Comparison of ENCODE assay signal across 11 cellular contexts in the genomic region with DNA sequence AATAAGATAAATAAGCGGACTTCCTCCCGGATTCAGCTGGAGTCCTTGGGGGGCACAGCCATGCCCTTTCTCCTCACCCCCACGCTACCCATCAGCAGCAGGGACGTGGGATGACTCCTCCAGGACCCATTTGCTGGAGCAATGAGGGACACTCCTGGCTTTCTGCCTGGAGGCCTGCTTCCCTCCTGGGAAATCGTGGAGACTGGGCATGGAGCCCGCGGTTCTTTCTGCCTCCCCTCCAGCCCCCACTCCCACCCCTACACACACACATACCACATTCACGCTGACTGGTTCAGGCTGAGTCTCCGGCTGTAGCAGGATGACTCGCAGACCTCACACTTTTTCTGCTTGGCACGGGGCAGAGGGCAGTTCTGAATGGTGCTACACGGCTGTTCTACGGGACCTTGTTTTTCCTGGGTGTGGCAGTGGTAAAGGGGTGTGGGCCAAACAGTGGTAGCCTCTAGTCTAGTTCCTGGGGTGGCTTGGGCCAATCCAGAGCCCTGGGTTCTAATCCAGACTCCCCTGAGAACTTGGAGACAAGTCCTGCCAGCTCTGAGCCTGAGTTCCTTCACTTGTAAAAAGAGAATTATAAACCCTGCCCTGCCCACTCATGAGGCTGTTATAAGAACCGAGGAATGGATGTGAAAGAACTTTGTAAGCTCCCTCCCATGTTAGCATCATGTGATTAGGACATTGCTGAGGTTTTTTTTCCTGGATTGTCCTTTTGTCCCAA.
DNase-seq lines count a peak whose midpoint lies in the region; ATAC-seq and TF ChIP-seq lines count a peak whose summit lies in the region.
"Had no signal": no experiment of that assay in that cellular context is flagged by ENCODE, and none has a peak within 500 bp of the region (broad histone marks: within the 10 kb centered on the region; RNA-seq: fewer than 3 reads in every experiment).

No MANE protein-coding gene starts in this region.

- H3K4me1 ChIP-seq in mammary epithelial cell (ENCODE audit: insufficient read depth, low read length) (peaks cover 10% of the 10 kb centered on the region), testis (no peaks in the 10 kb centered on the region)

- 35% methylated on average over 12 of the region's 14 CpGs for WGBS in mammary epithelial cell (ENCODE audit: low coverage, missing lambda C conversion rate)
- WGBS in testis, 2 donors, result 16 to 39% methylated on average over 12 to 14 of the region's 14 CpGs

- dilution Hi-C loops in mammary epithelial cell (cut with HindIII; ENCODE audit: low sequenced_read_pairs), result no loop called here

- BruUV-seq in mammary epithelial cell (replicated peaks; lab: Mats Ljungman, UMichigan), result no TSS peak

- H4K20me1 ChIP-seq in mammary epithelial cell (ENCODE audit: insufficient read depth, low read length), result no peaks in the 10 kb centered on the region

- CTCF ChIA-PET in mammary epithelial cell (lab: Charles Lee; ENCODE audit: low non-redundant PET), result no interaction called here

- TF ChIP-seq CTCF in mammary epithelial cell (conservative IDR thresholded peaks at IDR 0.05 in 1 of 2, IDR thresholded peaks at IDR 0.05 in 1 of 2; ENCODE audit: extremely low read depth in 1 of 2, insufficient read depth in 1 of 2, low read depth in 1 of 2, low read length in 2 of 2) (no peak), testis (IDR thresholded peaks at IDR 0.05) (no peak)

- no peak overlapping the region for H2AFZ ChIP-seq in mammary epithelial cell (ENCODE audit: low read depth, low read length)

- H3K9ac ChIP-seq in mammary epithelial cell (ENCODE audit: insufficient read depth, low read length), result no peak overlapping the region

- TF ChIP-seq POLR2A in testis (IDR thresholded peaks at IDR 0.05), result no peak

- no peak overlapping the region for H3K4me3 ChIP-seq in mammary epithelial cell (replicated peaks in 1 of 3; ENCODE audit: insufficient read depth in 1 of 3, low read depth in 2 of 3, low read length in 3 of 3)
- H3K4me3 ChIP-seq in testis, result no peak overlapping the region

- intact Hi-C loops in mammary epithelial cell (cut with micrococcal nuclease) (no loop called here), testis (cut with DNase I; ENCODE audit: low total_unique reads) (no loop called here)

- no peak for ATAC-seq in HG02852 (IDR thresholded peaks at IDR 0.05; ENCODE audit: unreplicated experiment)
- ATAC-seq in HG02870 (IDR thresholded peaks at IDR 0.05; ENCODE audit: unreplicated experiment), result no peak

- DNase-seq in NCI-H1105 treated with DMSO at 0.1 percent for 48 hours (lab: John Stamatoyannopoulos, UW) (peak; percentile 9), NCI-H1105 (lab: John Stamatoyannopoulos, UW) (no peak), mammary epithelial cell (peak; percentile 7), inferior parietal cortex (ENCODE audit: extremely low spot score) (peak; percentile 6), testis (peak; percentile 52)
- no peak for DNase-seq in activated CD4-positive, CD25-positive, alpha-beta regulatory T cell treated with anti-CD3 and anti-CD28 coated beads, Interleukin-2, amount 50 U/mL, for 72 hours
- DNase-seq: T-helper 2 cell had no signal

- H3K27me3 ChIP-seq in mammary epithelial cell (ENCODE audit: insufficient read depth, low read length), result no peaks in the 10 kb centered on the region
- no peaks in the 10 kb centered on the region for H3K27me3 ChIP-seq in testis

- in situ Hi-C loops in mammary epithelial cell (cut with MboI; ENCODE audit: low sequenced_read_pairs in 2 of 2), result no loop called here

- no peak overlapping the region for H3K27ac ChIP-seq in mammary epithelial cell (ENCODE audit: insufficient read depth, low read depth, low read length)
- no peak overlapping the region for H3K27ac ChIP-seq in testis
- H3K27ac ChIP-seq: 22Rv1, epithelial cell of prostate had no signal

- H3K36me3 ChIP-seq in mammary epithelial cell (ENCODE audit: insufficient read depth, low read length), result no peaks in the 10 kb centered on the region
- H3K36me3 ChIP-seq in testis (ENCODE audit: low read depth, missing control alignments), result no peaks in the 10 kb centered on the region

- H3K9me3 ChIP-seq in mammary epithelial cell (replicated peaks; ENCODE audit: insufficient read depth, low read length) (no peaks in the 10 kb centered on the region), testis (no peaks in the 10 kb centered on the region)

- no peaks in the 10 kb centered on the region for H3K79me2 ChIP-seq in mammary epithelial cell (ENCODE audit: insufficient read depth, low read length)

- H3K4me2 ChIP-seq in mammary epithelial cell (ENCODE audit: insufficient read depth, low read depth, low read length), result no peak overlapping the region

Comparison
In these comparisons a context has a peak if more than half of its experiments do, and no peak if none do; other contexts are left out.
1. DNase-seq: peak in NCI-H1105 treated with DMSO at 0.1 percent for 48 hours (single experiment), mammary epithelial cell (single experiment), inferior parietal cortex (single experiment) and testis (single experiment); none in NCI-H1105 (single experiment) and activated CD4-positive, CD25-positive, alpha-beta regulatory T cell treated with anti-CD3 and anti-CD28 coated beads, Interleukin-2, amount 50 U/mL, for 72 hours (single experiment).